In the genomic region with DNA sequence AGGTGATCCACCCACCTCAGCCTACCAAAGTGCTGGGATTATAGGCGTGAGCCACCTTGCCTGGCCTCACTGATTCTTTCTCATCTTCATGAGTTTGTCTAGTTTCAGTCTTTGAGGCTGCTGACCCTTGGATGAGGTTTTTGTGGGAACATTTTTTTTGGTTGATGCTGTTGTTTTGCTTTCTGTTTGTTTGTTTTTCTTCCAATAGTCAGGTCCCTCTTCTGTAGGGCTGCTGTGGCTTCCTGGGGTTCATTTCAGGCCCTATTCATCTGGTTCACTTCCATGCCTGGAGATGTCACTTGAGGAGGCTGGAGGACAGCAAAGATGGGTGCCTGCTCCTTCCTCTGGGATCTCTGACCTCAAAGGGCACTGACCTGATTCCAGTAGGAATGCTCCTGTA, we compare ENCODE assay signal across 1 cellular context.
TF ChIP-seq lines count a peak whose summit lies in the region.

No MANE protein-coding gene starts in this region.

TF ChIP-seq in GM12878, 131 proteins besides CTCF, POLR2A, EP300 and RAD21:
- TF ChIP-seq RUNX3 (IDR thresholded peaks at IDR 0.05; ENCODE audit: low read length) = peak; percentile 26; the same call in 1 of the 2 replicates
